ENCODE assay signal across 8 cellular contexts in the genomic region with DNA sequence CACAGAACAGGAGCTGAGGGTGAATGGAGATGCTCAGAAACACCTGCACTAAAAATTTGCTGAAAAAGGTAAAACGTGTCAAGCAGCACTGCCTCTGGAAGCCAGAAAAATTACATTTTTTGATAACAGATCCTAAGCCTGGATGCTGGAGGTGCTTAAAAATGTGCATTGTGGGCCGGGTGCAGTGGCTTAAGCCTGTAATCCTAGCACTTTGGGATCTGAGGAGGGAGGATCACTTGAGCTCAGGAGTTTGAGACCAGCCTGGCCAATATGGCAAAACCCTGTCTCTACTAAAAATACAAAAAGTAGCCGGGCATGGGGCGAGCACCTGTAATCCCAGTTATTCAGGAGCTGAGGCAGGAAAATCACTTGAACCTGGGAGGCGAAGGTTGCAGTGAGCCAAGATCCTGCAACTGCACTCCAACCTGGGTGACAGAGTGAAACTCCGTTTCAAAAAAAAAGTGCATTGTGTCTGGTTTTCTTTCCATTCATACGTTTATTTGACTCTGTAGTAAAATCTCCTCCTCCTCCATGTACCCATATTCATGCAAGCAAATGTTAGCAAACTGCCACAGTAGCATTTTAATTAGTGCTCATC. TPM values are rescaled to one million over a fixed set of nuclear protein-coding genes. Genes with fewer than 3 reads are reported as not detected.
A peak's percentile ranks its signal among the peaks of the same experiment; 100 is the strongest.
DNase-seq lines count a peak whose midpoint lies in the region; ATAC-seq and TF ChIP-seq lines count a peak whose summit lies in the region.

No MANE protein-coding gene starts in this region.

- ATAC-seq in GM19467 (IDR thresholded peaks at IDR 0.05; ENCODE audit: unreplicated experiment) (no peak), GM18858 (IDR thresholded peaks at IDR 0.05; ENCODE audit: unreplicated experiment) (no peak)

- H3K79me1 ChIP-seq in neuronal stem cell (ENCODE audit: low read depth, low read length): no peaks in the 10 kb centered on the region

- H3K9ac ChIP-seq in MM.1S (ENCODE audit: low read length) (peak overlapping the region; percentile 63; the same call in 1 of the 2 replicates), neuronal stem cell (ENCODE audit: low read depth, low read length, poor library complexity) (no peak overlapping the region)

- H3K14ac ChIP-seq in neuronal stem cell (ENCODE audit: low read length): no peak overlapping the region

- WGBS in neuronal stem cell (ENCODE audit: extremely low coverage in 2 of 2, insufficient read length in 2 of 2, insufficient replicate concordance in 1 of 2), 2 donors: no CpG with 5 or more reads among the region's 7 CpGs

- no peak overlapping the region for H3K23ac ChIP-seq in neuronal stem cell (ENCODE audit: low read depth, low read length, poor library complexity)

- no peak for TF ChIP-seq CTCF in MM.1S (IDR thresholded peaks at IDR 0.05; ENCODE audit: low read length)

- peaks cover 27% of the 10 kb centered on the region for H3K79me2 ChIP-seq in MM.1S (ENCODE audit: low read length)

- H3K9me3 ChIP-seq in MM.1S (replicated peaks; ENCODE audit: insufficient read depth, low read length) (no peaks in the 10 kb centered on the region), neuronal stem cell (replicated peaks in 1 of 2; ENCODE audit: control insufficient read depth in 2 of 2, insufficient read depth in 1 of 2, low read depth in 1 of 2, low read length in 2 of 2) (no peaks in the 10 kb centered on the region)
- H3K9me3 ChIP-seq in effector memory CD4-positive, alpha-beta T cell (ENCODE audit: control insufficient read depth, low read length): no peaks in the 10 kb centered on the region

- peak overlapping the region; percentile 36 for H2AFZ ChIP-seq in MM.1S (ENCODE audit: low read length)
- peak overlapping the region; percentile 93 for H2AFZ ChIP-seq in neuronal stem cell (ENCODE audit: low read length)

- H2BK12ac ChIP-seq in neuronal stem cell (ENCODE audit: low read length): no peak overlapping the region

- H3K18ac ChIP-seq in neuronal stem cell (ENCODE audit: low read length): no peak overlapping the region

- peak overlapping the region; percentile 60; the same call in 1 of the 2 replicates for H3K4me2 ChIP-seq in MM.1S (ENCODE audit: low read depth, low read length)
- H3K4me2 ChIP-seq in neuronal stem cell (ENCODE audit: insufficient read depth, low read length, poor library complexity, severe bottlenecking): no peak overlapping the region

- peaks cover 15% of the 10 kb centered on the region for H3F3A ChIP-seq in MM.1S (ENCODE audit: insufficient read depth, low read length)

- peak overlapping the region; percentile 70; the same call in 1 of the 2 replicates for H3K27ac ChIP-seq in MM.1S (ENCODE audit: low read length)
- H3K27ac ChIP-seq in effector memory CD4-positive, alpha-beta T cell (ENCODE audit: insufficient read depth, low read length, poor library complexity, severe bottlenecking): peak overlapping the region; percentile 83
- H3K27ac ChIP-seq in neuronal stem cell (replicated peaks; ENCODE audit: low read length): no peak overlapping the region

- H2BK120ac ChIP-seq in neuronal stem cell (ENCODE audit: low read depth, low read length): no peak overlapping the region

- H2BK15ac ChIP-seq in neuronal stem cell (ENCODE audit: low read length): no peak overlapping the region

- peak overlapping the region; percentile 65 for H3K4me3 ChIP-seq in MM.1S (ENCODE audit: low read length)
- H3K4me3 ChIP-seq in effector memory CD4-positive, alpha-beta T cell (ENCODE audit: insufficient read depth, low read depth, low read length, poor library complexity, severe bottlenecking): peak overlapping the region; percentile 66
- peak overlapping the region in 1 of 2 donors; percentile 68 for H3K4me3 ChIP-seq in neuronal stem cell (ENCODE audit: low read length in 2 of 2)

- no peaks in the 10 kb centered on the region for H3K9me2 ChIP-seq in MM.1S (replicated peaks; ENCODE audit: insufficient read depth, low read length)

- no peak overlapping the region for H4K8ac ChIP-seq in neuronal stem cell (ENCODE audit: low read depth, low read length)

- H3K27me3 ChIP-seq in MM.1S (replicated peaks; ENCODE audit: insufficient read depth, low read length) (no peaks in the 10 kb centered on the region), neuronal stem cell (ENCODE audit: control insufficient read depth in 3 of 3, insufficient read depth in 3 of 3, low read depth in 1 of 3, low read length in 3 of 3) (no peaks in the 10 kb centered on the region)
- no peaks in the 10 kb centered on the region for H3K27me3 ChIP-seq in effector memory CD4-positive, alpha-beta T cell (replicated peaks; ENCODE audit: control insufficient read depth, insufficient read depth, low read length, poor library complexity, severe bottlenecking)

- peak; percentile 45 for DNase-seq in D341Med (ENCODE audit: low spot score)
- DNase-seq in MM.1S: peak; percentile 32
- no peak for DNase-seq in effector memory CD4-positive, alpha-beta T cell
- DNase-seq in neuronal stem cell (ENCODE audit: low spot score): no peak
- DNase-seq in OCI-M2 (lab: John Stamatoyannopoulos, UW; ENCODE audit: unreplicated experiment): no peak
- DNase-seq in NCI-H446 (lab: John Stamatoyannopoulos, UW): no peak

- H4K91ac ChIP-seq in neuronal stem cell (ENCODE audit: low read depth, low read length, poor library complexity): no peak overlapping the region

- H3K36me3 ChIP-seq in MM.1S (replicated peaks; ENCODE audit: insufficient read depth, low read length) (no peaks in the 10 kb centered on the region), neuronal stem cell (replicated peaks in 1 of 2; ENCODE audit: control insufficient read depth in 2 of 2, insufficient read depth in 2 of 2, low read length in 2 of 2) (peaks cover 0 to 5% of the 10 kb centered on the region in 2 donors)
- H3K36me3 ChIP-seq in effector memory CD4-positive, alpha-beta T cell (ENCODE audit: control insufficient read depth, insufficient read depth, low read length): peaks cover 9% of the 10 kb centered on the region

- H2AK5ac ChIP-seq in neuronal stem cell (ENCODE audit: low read depth, low read length): no peak overlapping the region

- H4K20me1 ChIP-seq in MM.1S (ENCODE audit: insufficient read depth, low read length): no peaks in the 10 kb centered on the region

- H3K4me1 ChIP-seq in MM.1S (ENCODE audit: low read length) (peaks cover 40% of the 10 kb centered on the region), neuronal stem cell (ENCODE audit: control insufficient read depth in 2 of 2, insufficient read depth in 1 of 2, low read depth in 1 of 2, low read length in 2 of 2) (peaks cover 0 to 3% of the 10 kb centered on the region in 2 donors)
- peaks cover 25% of the 10 kb centered on the region for H3K4me1 ChIP-seq in effector memory CD4-positive, alpha-beta T cell (ENCODE audit: control insufficient read depth, insufficient read depth, low read length, poor library complexity, severe bottlenecking)

- no peak overlapping the region for H2BK5ac ChIP-seq in neuronal stem cell (ENCODE audit: low read length)

- no peak overlapping the region for H3K4ac ChIP-seq in neuronal stem cell (ENCODE audit: low read length)

RNA-seq across cellular contexts. Expression of a gene that starts 0.6 kb away (rescaled TPM):
- 6.4 TPM for polyA plus RNA-seq in neuronal stem cell (2013, experiment 1 of 2)
- polyA plus RNA-seq in neuronal stem cell (2013, experiment 2 of 2): 6.2 TPM

RNA-seq across cellular contexts. Expression of a gene that starts 18.6 kb away (rescaled TPM):
- 24.0 TPM for polyA plus RNA-seq in neuronal stem cell (2013, experiment 1 of 2)
- 24.9 TPM for polyA plus RNA-seq in neuronal stem cell (2013, experiment 2 of 2)

RNA-seq across cellular contexts. Expression of a gene that starts 36.5 kb away (rescaled TPM):
- polyA plus RNA-seq in neuronal stem cell (2013, experiment 1 of 2): 6.5 TPM
- polyA plus RNA-seq in neuronal stem cell (2013, experiment 2 of 2): 6.4 TPM

RNA-seq across cellular contexts. Expression of a gene that starts 38.8 kb away (rescaled TPM):
- polyA plus RNA-seq in neuronal stem cell (2013, experiment 1 of 2): 1.7 TPM
- 1.5 TPM for polyA plus RNA-seq in neuronal stem cell (2013, experiment 2 of 2)

RNA-seq across cellular contexts. Expression of a gene that starts 56.3 kb away (rescaled TPM):
- 11.4 TPM for polyA plus RNA-seq in neuronal stem cell (2013, experiment 1 of 2)
- polyA plus RNA-seq in neuronal stem cell (2013, experiment 2 of 2): 11.5 TPM

Comparison
In these comparisons a context has a peak if more than half of its experiments do, and no peak if none do; other contexts are left out.
1. DNase-seq: peak in D341Med (single experiment) and MM.1S (single experiment); none in effector memory CD4-positive, alpha-beta T cell (0 of 3), neuronal stem cell (single experiment), OCI-M2 (single experiment) and NCI-H446 (0 of 2).